Comparison of ENCODE assay signal across 10 cellular contexts in the genomic region with DNA sequence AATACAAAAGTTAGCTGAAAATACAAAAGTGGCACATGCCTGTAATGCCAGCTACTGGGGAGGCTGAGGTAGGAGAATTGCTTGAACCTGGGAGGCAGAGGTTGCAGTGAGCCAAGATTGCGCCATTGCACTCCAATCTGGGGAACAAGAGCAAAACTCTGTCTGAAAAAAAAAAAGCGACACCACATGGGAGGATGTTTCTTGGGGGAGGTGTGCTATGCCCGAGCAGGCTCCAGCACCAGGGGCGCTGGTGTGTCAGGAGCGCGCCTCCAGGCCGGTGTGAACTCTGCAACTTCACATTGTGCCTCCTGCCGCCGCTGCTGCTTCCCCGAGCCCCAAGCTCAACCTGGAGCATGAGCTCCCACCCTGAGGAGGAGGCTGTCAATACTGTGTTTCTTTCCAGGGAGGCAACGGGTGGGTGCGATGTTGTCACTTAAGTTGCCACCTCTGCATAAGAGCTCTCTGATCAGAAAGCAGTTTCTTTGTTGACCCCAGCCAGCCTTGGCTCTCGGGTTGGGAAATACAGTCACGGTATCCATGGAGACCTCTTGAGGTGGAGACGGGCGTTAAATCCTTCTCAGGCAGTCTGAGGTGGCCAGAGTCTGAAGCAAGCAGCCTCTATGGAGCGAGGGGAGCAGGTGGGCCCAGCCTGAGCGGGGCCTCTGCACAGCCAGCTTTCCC. TPM values are rescaled to one million over a fixed set of nuclear protein-coding genes. Genes with fewer than 3 reads are reported as not detected.
DNase-seq lines count a peak whose midpoint lies in the region; ATAC-seq and TF ChIP-seq lines count a peak whose summit lies in the region.
"Had no signal": no experiment of that assay in that cellular context is flagged by ENCODE, and none has a peak within 500 bp of the region (broad histone marks: within the 10 kb centered on the region; RNA-seq: fewer than 3 reads in every experiment).

No MANE protein-coding gene starts in this region.

- H3K4ac ChIP-seq in mesendoderm (ENCODE audit: low read depth, low read length) = no peak overlapping the region

- TF ChIP-seq CTCF in choroid plexus epithelial cell (conservative IDR thresholded peaks at IDR 0.05; ENCODE audit: low read depth, low read length) = peak; percentile 35

- H3K4me3 ChIP-seq in choroid plexus epithelial cell (ENCODE audit: low read depth, low read length) (no peak overlapping the region), mesendoderm (ENCODE audit: low read length) (no peak overlapping the region)
- H3K4me3 ChIP-seq: tibial nerve had no signal

- no peaks in the 10 kb centered on the region for H3K36me3 ChIP-seq in mesendoderm (ENCODE audit: control insufficient read depth, insufficient read depth, low read length)

- no peak overlapping the region for H3K9ac ChIP-seq in mesendoderm (ENCODE audit: low read length)

- H3K56ac ChIP-seq in mesendoderm (ENCODE audit: low read length) = no peak overlapping the region

- WGBS in mesendoderm (ENCODE audit: extremely low coverage, insufficient coverage, low lambda C conversion rate) = no CpG with 5 or more reads among the region's 18 CpGs

- H2BK15ac ChIP-seq in mesendoderm (replicated peaks; ENCODE audit: low read depth) = no peak overlapping the region

- no peak overlapping the region for H2AK5ac ChIP-seq in mesendoderm (ENCODE audit: low read length)

- no peak overlapping the region for H4K5ac ChIP-seq in mesendoderm (ENCODE audit: low read length)

- no peak overlapping the region for H2BK5ac ChIP-seq in mesendoderm (ENCODE audit: low read length)

- no peaks in the 10 kb centered on the region for H3K4me1 ChIP-seq in mesendoderm (ENCODE audit: control insufficient read depth, low read depth, low read length)

- no peak overlapping the region for H3K27ac ChIP-seq in mesendoderm (ENCODE audit: low read depth, low read length)

- H3K23ac ChIP-seq in mesendoderm (ENCODE audit: low read length) = no peak overlapping the region

- H3K27me3 ChIP-seq in mesendoderm (ENCODE audit: insufficient read depth, low read length, poor library complexity) = no peaks in the 10 kb centered on the region
- H3K27me3 ChIP-seq: tibial nerve had no signal

- H3K18ac ChIP-seq in mesendoderm (ENCODE audit: low read length) = no peak overlapping the region

- no peaks in the 10 kb centered on the region for H3K79me2 ChIP-seq in mesendoderm (ENCODE audit: control insufficient read depth, insufficient read depth, low read length)

- H3K79me1 ChIP-seq in mesendoderm (ENCODE audit: low read length) = no peaks in the 10 kb centered on the region

- no peak overlapping the region for H3K4me2 ChIP-seq in mesendoderm (ENCODE audit: low read length)

- DNase-seq in DMS79 treated with DMSO at 0.1 percent for 48 hours (lab: John Stamatoyannopoulos, UW) (peak; percentile 96), NCI-H510A treated with DMSO at 0.1 percent for 48 hours (lab: John Stamatoyannopoulos, UW) (peak; percentile 28), choroid plexus epithelial cell (ENCODE audit: low read depth) (peak; percentile 38), mesendoderm (peak; percentile 92), NCI-H1694 (lab: John Stamatoyannopoulos, UW) (no peak), mesenteric fat pad (ENCODE audit: low spot score) (no peak), NCI-H1436 (lab: John Stamatoyannopoulos, UW) (no peak)
- DNase-seq: NK-92 treated with Interleukin-12 subunit alpha and Interleukin-12 subunit beta, amount 100 ng/mL, for 24 hours had no signal

- ATAC-seq in GM21390 (IDR thresholded peaks at IDR 0.05; ENCODE audit: unreplicated experiment) = no peak

- no peak overlapping the region for H4K8ac ChIP-seq in mesendoderm (ENCODE audit: low read depth, low read length)

- H2BK120ac ChIP-seq in mesendoderm (ENCODE audit: low read depth, low read length) = no peak overlapping the region

RNA-seq across cellular contexts. Expression of a gene that starts 18.9 kb away (rescaled TPM):
- 0.03 TPM for polyA plus RNA-seq in mesendoderm (2013, experiment 1 of 2)
- 0.03 TPM for polyA plus RNA-seq in mesendoderm (2013, experiment 2 of 2)
- 0.45 TPM for total RNA-seq in mesenteric fat pad

Comparison
In these comparisons a context has a peak if more than half of its experiments do, and no peak if none do; other contexts are left out.
1. DNase-seq: peak in DMS79 treated with DMSO at 0.1 percent for 48 hours (single experiment), NCI-H510A treated with DMSO at 0.1 percent for 48 hours (single experiment), choroid plexus epithelial cell (single experiment) and mesendoderm (single experiment); none in NCI-H1694 (single experiment), mesenteric fat pad (single experiment) and NCI-H1436 (single experiment).